ENCODE assay signal across 8 cellular contexts in genomic region chr13:26872444-26873173, GRCh38.
DNase-seq lines count a peak whose midpoint lies in the region; ATAC-seq and TF ChIP-seq lines count a peak whose summit lies in the region.

No MANE protein-coding gene starts in this region.

- no peak overlapping the region for H2BK12ac ChIP-seq in H9 (ENCODE audit: insufficient read length, low read depth, low read length)

- H2BK120ac ChIP-seq in H9 (ENCODE audit: low read depth, low read length, poor library complexity, severe bottlenecking): no peak overlapping the region

- H4K8ac ChIP-seq in H9 (replicated peaks; ENCODE audit: insufficient read length, low read depth, low read length): no peak overlapping the region

- ATAC-seq in activated T-helper 17 cell treated with anti-CD3 and anti-CD28 coated beads, Interleukin-2, amount 50 U/mL, for 72 hours (replicated peaks): peak; percentile 38
- ATAC-seq in heart left ventricle: peak in 3 of 4 donors; percentile 43 to 72 (median 63)
- no peak for ATAC-seq in GM19035 (IDR thresholded peaks at IDR 0.05; ENCODE audit: unreplicated experiment)

- no peak overlapping the region for H3K14ac ChIP-seq in H9 (ENCODE audit: insufficient read depth, low read length)

- H3K27ac Mint-ChIP-seq in H9: no peak overlapping the region
- H3K27ac Mint-ChIP-seq in activated T-helper 17 cell treated with anti-CD3 and anti-CD28 coated beads, Interleukin-2, amount 50 U/mL, for 72 hours: no peak overlapping the region

- H3K23me2 ChIP-seq in H9 (ENCODE audit: insufficient read length, low read depth, low read length, poor library complexity, severe bottlenecking): no peaks in the 10 kb centered on the region

- H3K4me2 ChIP-seq in H9 (ENCODE audit: insufficient read depth, insufficient read length, low read length): no peak overlapping the region

- H2BK20ac ChIP-seq in H9 (ENCODE audit: low read depth, low read length, poor library complexity, severe bottlenecking): no peak overlapping the region

- H4K20me1 ChIP-seq in H9 (ENCODE audit: control insufficient read depth, insufficient read depth, insufficient read length): no peaks in the 10 kb centered on the region

- no peak overlapping the region for H3K4ac ChIP-seq in H9 (ENCODE audit: low read depth, low read length)

- peaks cover 22 to 26% of the 10 kb centered on the region in 2 experiments for H3K4me1 Mint-ChIP-seq in H9
- no peaks in the 10 kb centered on the region for H3K4me1 Mint-ChIP-seq in activated T-helper 17 cell treated with anti-CD3 and anti-CD28 coated beads, Interleukin-2, amount 50 U/mL, for 72 hours

- H3K27me3 ChIP-seq in H9 (ENCODE audit: insufficient read depth, low read length) (no peaks in the 10 kb centered on the region), heart left ventricle (peaks cover 0 to 26% (median 4%) of the 10 kb centered on the region in 9 donors)

- TF ChIP-seq POLR2A in heart left ventricle (IDR thresholded peaks at IDR 0.05): no peak

- H3K4me3 Mint-ChIP-seq in H9: no peak overlapping the region
- no peak overlapping the region for H3K4me3 Mint-ChIP-seq in activated T-helper 17 cell treated with anti-CD3 and anti-CD28 coated beads, Interleukin-2, amount 50 U/mL, for 72 hours

- no peak overlapping the region for H2AFZ ChIP-seq in H9 (ENCODE audit: low read length)

- H2AK5ac ChIP-seq in H9 (ENCODE audit: insufficient read length, low read length): no peak overlapping the region

- no peak overlapping the region for H3K9ac ChIP-seq in H9 (ENCODE audit: extremely low read depth, insufficient read length, low read length)

- no peak overlapping the region for H4K91ac ChIP-seq in H9 (ENCODE audit: insufficient read length, low read depth, low read length)

- H3K9me3 ChIP-seq in H9 (ENCODE audit: control insufficient read depth, low read depth, low read length) (peaks cover 5% of the 10 kb centered on the region), heart left ventricle (peaks cover 0 to 20% (median 10%) of the 10 kb centered on the region in 12 donors)

- H3K79me2 ChIP-seq in H9 (ENCODE audit: insufficient read depth, low read length): no peaks in the 10 kb centered on the region

- H3K18ac ChIP-seq in H9 (ENCODE audit: insufficient read length, low read depth, low read length): no peak overlapping the region

- H3K27ac ChIP-seq in H9 (ENCODE audit: insufficient read length, low read depth, low read length) (no peak overlapping the region), heart left ventricle (no peak overlapping the region)

- no peak overlapping the region for H4K5ac ChIP-seq in H9 (ENCODE audit: insufficient read length, low read depth, low read length)

- peak; percentile 76 for DNase-seq in Ammon's horn (ENCODE audit: low spot score)
- DNase-seq in H9: peak; percentile 81
- peak; percentile 55 for DNase-seq in NOMO-1 treated with dmso at 0.1 percent for 144 hours (lab: John Stamatoyannopoulos, UW; ENCODE audit: unreplicated experiment)
- peak; percentile 27 to 77 (median 48) for DNase-seq in heart left ventricle
- DNase-seq in renal cortical epithelial cell (ENCODE audit: low read depth): peak; percentile 1
- DNase-seq in NCI-H2171 (lab: John Stamatoyannopoulos, UW): no peak

- H3K4me1 ChIP-seq in H9 (ENCODE audit: insufficient read depth, low read length) (no peaks in the 10 kb centered on the region; the same call in 1 of the 2 replicates), heart left ventricle (no peaks in the 10 kb centered on the region)

- no peak overlapping the region for H3K4me3 ChIP-seq in heart left ventricle

- WGBS in H9 (ENCODE audit: extremely low coverage, insufficient read length, low lambda C conversion rate): no CpG with 5 or more reads among the region's 23 CpGs
- WGBS in heart left ventricle, 4 donors: 43 to 52% (median 44%) methylated on average over 19 to 23 of the region's 23 CpGs

- intact Hi-C loops in heart left ventricle (cut with DNase I): loop anchor here in 9 of 10 donors (1.0 to 5.0 kb wide), 5 partner anchors 60 to 165 kb away; no protein-coding TSS in a partner anchor

- H3K9me3 Mint-ChIP-seq in H9: peaks cover 20 to 26% of the 10 kb centered on the region in 2 experiments
- peaks cover 3% of the 10 kb centered on the region for H3K9me3 Mint-ChIP-seq in activated T-helper 17 cell treated with anti-CD3 and anti-CD28 coated beads, Interleukin-2, amount 50 U/mL, for 72 hours

- no peak overlapping the region for H3K56ac ChIP-seq in H9 (ENCODE audit: insufficient read length, low read depth, low read length)

- H3K36me3 Mint-ChIP-seq in H9 (ENCODE audit: insufficient read depth in 1 of 3, low read depth in 3 of 3): peaks cover 8 to 24% (median 16%) of the 10 kb centered on the region in 3 experiments
- no peaks in the 10 kb centered on the region for H3K36me3 Mint-ChIP-seq in activated T-helper 17 cell treated with anti-CD3 and anti-CD28 coated beads, Interleukin-2, amount 50 U/mL, for 72 hours (ENCODE audit: low read depth)

- H3K23ac ChIP-seq in H9 (ENCODE audit: insufficient read length, low read depth, low read length): no peak overlapping the region

- no peak overlapping the region for H2BK5ac ChIP-seq in H9 (ENCODE audit: insufficient read length, low read length)

- H3K36me3 ChIP-seq in heart left ventricle: no peaks in the 10 kb centered on the region

- no peak overlapping the region for H3T11ph ChIP-seq in H9 (ENCODE audit: low read length)

- TF ChIP-seq CTCF in H9 (conservative IDR thresholded peaks at IDR 0.05) (peak; percentile 96), heart left ventricle (IDR thresholded peaks at IDR 0.05) (peak; percentile 54 to 80 (median 62))

- H3K27me3 Mint-ChIP-seq in H9 (ENCODE audit: low read depth): peaks cover 3% of the 10 kb centered on the region
- H3K27me3 Mint-ChIP-seq in activated T-helper 17 cell treated with anti-CD3 and anti-CD28 coated beads, Interleukin-2, amount 50 U/mL, for 72 hours: peaks cover 8% of the 10 kb centered on the region

- no peaks in the 10 kb centered on the region for H3K79me1 ChIP-seq in H9 (ENCODE audit: insufficient read depth, low read depth, low read length, poor library complexity, severe bottlenecking)

- H2BK15ac ChIP-seq in H9 (ENCODE audit: low read depth, low read length): no peak overlapping the region
